Comparison of ENCODE assay signal across 12 cellular contexts in the genomic region with DNA sequence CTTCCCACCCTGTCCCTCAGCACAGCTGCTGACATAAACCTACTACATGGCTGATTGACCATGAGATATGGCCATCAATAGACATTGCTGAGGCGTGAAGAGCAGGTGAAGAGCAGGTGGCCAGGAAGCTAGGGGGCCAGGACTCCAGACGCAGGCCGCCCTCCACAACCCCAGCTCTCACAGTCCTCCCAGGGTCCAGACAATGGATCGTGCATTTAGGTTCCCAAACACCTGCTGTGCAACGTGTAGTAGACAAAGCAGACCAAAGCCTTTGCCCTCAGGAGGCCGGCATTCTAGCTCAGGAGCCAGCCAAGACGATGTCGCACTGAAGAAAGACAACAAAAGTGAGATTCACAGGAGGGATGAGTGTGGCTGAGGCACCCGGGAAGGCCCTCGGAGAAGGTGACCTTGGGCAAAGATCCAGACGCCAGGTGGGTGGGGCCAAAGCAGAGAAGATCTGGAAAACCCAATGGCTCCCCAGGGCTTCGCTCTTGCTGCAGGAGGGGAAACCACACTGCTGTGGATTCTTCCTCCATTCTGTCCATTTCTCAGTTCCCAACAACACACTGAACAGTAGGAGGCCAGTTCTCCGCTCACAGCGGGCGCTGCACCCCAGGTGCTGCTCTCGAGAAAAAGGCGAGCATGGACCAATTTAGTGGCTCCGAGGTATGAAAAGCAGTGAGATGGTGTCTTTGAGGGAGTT. TPM values are rescaled to one million over a fixed set of nuclear protein-coding genes. Genes with fewer than 3 reads are reported as not detected.
DNase-seq lines count a peak whose midpoint lies in the region; ATAC-seq and TF ChIP-seq lines count a peak whose summit lies in the region.
"Had no signal": no experiment of that assay in that cellular context is flagged by ENCODE, and none has a peak within 500 bp of the region (broad histone marks: within the 10 kb centered on the region; RNA-seq: fewer than 3 reads in every experiment).

No MANE protein-coding gene starts in this region.

- H2AK5ac ChIP-seq in neuronal stem cell (ENCODE audit: low read depth, low read length) = no peak overlapping the region

- peaks cover 0 to 2% of the 10 kb centered on the region in 2 donors for H3K9me3 ChIP-seq in neuronal stem cell (replicated peaks in 1 of 2; ENCODE audit: control insufficient read depth in 2 of 2, insufficient read depth in 1 of 2, low read depth in 1 of 2, low read length in 2 of 2)
- H3K9me3 ChIP-seq: right atrium auricular region, uterus had no signal

- H3K9ac ChIP-seq in neuronal stem cell (ENCODE audit: low read depth, low read length, poor library complexity) = no peak overlapping the region

- H3K23ac ChIP-seq in neuronal stem cell (ENCODE audit: low read depth, low read length, poor library complexity) = no peak overlapping the region

- BruUV-seq in MCF 10A (replicated peaks; lab: Mats Ljungman, UMichigan) = no TSS peak

- ATAC-seq in GM23338 (peak; percentile 28), HG03139 (IDR thresholded peaks at IDR 0.05; ENCODE audit: unreplicated experiment) (no peak), HG03342 (IDR thresholded peaks at IDR 0.05; ENCODE audit: unreplicated experiment) (no peak)

- POLR2A ChIA-PET in MCF 10A (lab: Yijun Ruan, JAX) = no interaction called here

- no peaks in the 10 kb centered on the region for H3K9me2 ChIP-seq in GM23338 (ENCODE audit: insufficient read depth)

- H3K4me3 Mint-ChIP-seq in GM23338 = no peak overlapping the region
- H3K4me3 Mint-ChIP-seq in activated T-helper 2 cell treated with anti-CD3 and anti-CD28 coated beads, Interferon-gamma antibody, Interleukin-2, Interleukin-4, amounts not matched to agents 10 μg/mL and 5 μg/mL and 100 μg/mL, durations not matched to agents 14 hours and 24 hours and 36 hours (ENCODE audit: low read depth) = no peak overlapping the region
- H3K4me3 Mint-ChIP-seq in MCF 10A (ENCODE audit: unreplicated experiment) = no peak overlapping the region

- H3K79me2 ChIP-seq in GM23338 (replicated peaks; ENCODE audit: insufficient read depth) = no peaks in the 10 kb centered on the region

- no peaks in the 10 kb centered on the region for H3K9me3 Mint-ChIP-seq in GM23338
- no peaks in the 10 kb centered on the region for H3K9me3 Mint-ChIP-seq in activated T-helper 2 cell treated with anti-CD3 and anti-CD28 coated beads, Interferon-gamma antibody, Interleukin-2, Interleukin-4, amounts not matched to agents 10 μg/mL and 5 μg/mL and 100 μg/mL, durations not matched to agents 14 hours and 24 hours and 36 hours
- H3K9me3 Mint-ChIP-seq in MCF 10A (ENCODE audit: unreplicated experiment) = no peaks in the 10 kb centered on the region

- peaks cover 13% of the 10 kb centered on the region; the same call in 2 of the 3 replicates for H3K4me1 Mint-ChIP-seq in GM23338
- peaks cover 36% of the 10 kb centered on the region for H3K4me1 Mint-ChIP-seq in activated T-helper 2 cell treated with anti-CD3 and anti-CD28 coated beads, Interferon-gamma antibody, Interleukin-2, Interleukin-4, amounts not matched to agents 10 μg/mL and 5 μg/mL and 100 μg/mL, durations not matched to agents 14 hours and 24 hours and 36 hours (ENCODE audit: low read depth)
- H3K4me1 Mint-ChIP-seq in MCF 10A (ENCODE audit: insufficient read depth, unreplicated experiment) = peaks cover 4% of the 10 kb centered on the region

- H3K27me3 ChIP-seq in GM06990 (replicated peaks; ENCODE audit: control insufficient read depth, insufficient read depth, low read length) (no peaks in the 10 kb centered on the region), GM23338 (ENCODE audit: insufficient read depth) (no peaks in the 10 kb centered on the region), neuronal stem cell (ENCODE audit: control insufficient read depth in 3 of 3, insufficient read depth in 3 of 3, low read depth in 1 of 3, low read length in 3 of 3) (peaks cover 0 to 43% (median 4%) of the 10 kb centered on the region in 3 experiments)
- H3K27me3 ChIP-seq: right atrium auricular region, uterus had no signal

- H3K27ac ChIP-seq in GM23338 (ENCODE audit: low read depth) (no peak overlapping the region), neuronal stem cell (replicated peaks; ENCODE audit: low read length) (no peak overlapping the region)
- H3K27ac ChIP-seq: right atrium auricular region, RWPE1, uterus had no signal

- H2BK15ac ChIP-seq in neuronal stem cell (ENCODE audit: low read length) = no peak overlapping the region

- H4K8ac ChIP-seq in neuronal stem cell (ENCODE audit: low read depth, low read length) = no peak overlapping the region

- H3K4me3 ChIP-seq in GM06990 (replicated peaks; ENCODE audit: low read depth, low read length) (no peak overlapping the region), GM23338 (no peak overlapping the region), neuronal stem cell (ENCODE audit: low read length in 2 of 2) (no peak overlapping the region)
- H3K4me3 ChIP-seq: right atrium auricular region, uterus had no signal

- peaks cover 15% of the 10 kb centered on the region for H3K36me3 ChIP-seq in GM06990 (ENCODE audit: control insufficient read depth, insufficient read depth, low read length)
- H3K36me3 ChIP-seq in GM23338 (ENCODE audit: insufficient read depth) = no peaks in the 10 kb centered on the region
- H3K36me3 ChIP-seq in neuronal stem cell (replicated peaks in 1 of 2; ENCODE audit: control insufficient read depth in 2 of 2, insufficient read depth in 2 of 2, low read length in 2 of 2) = no peaks in the 10 kb centered on the region
- H3K36me3 ChIP-seq: right atrium auricular region, uterus had no signal

- H3K4me1 ChIP-seq in GM23338 (ENCODE audit: insufficient read depth) (no peaks in the 10 kb centered on the region), neuronal stem cell (ENCODE audit: control insufficient read depth in 2 of 2, insufficient read depth in 1 of 2, low read depth in 1 of 2, low read length in 2 of 2) (no peaks in the 10 kb centered on the region)
- H3K4me1 ChIP-seq: right atrium auricular region, uterus had no signal

- TF ChIP-seq CTCF in GM06990 (IDR thresholded peaks at IDR 0.05; ENCODE audit: insufficient read depth, low read length, poor library complexity, severe bottlenecking) (no peak), GM23338 (conservative IDR thresholded peaks at IDR 0.05; ENCODE audit: low read depth in 2 of 2) (no peak), MCF 10A (IDR thresholded peaks at IDR 0.05; ENCODE audit: unreplicated experiment) (no peak)

- CTCF ChIA-PET in MCF 10A (lab: Yijun Ruan, JAX) = interaction anchor here (0.5 to 1.4 kb wide), 4 partner anchors 119 to 205 kb away, joined by 3 to 7 read pairs (median 4); no protein-coding TSS in a partner anchor

- no peak overlapping the region for H2BK12ac ChIP-seq in neuronal stem cell (ENCODE audit: low read length)

- peaks cover 23% of the 10 kb centered on the region for H3K27me3 Mint-ChIP-seq in GM23338 (ENCODE audit: insufficient read depth, low read depth, poor library complexity)
- no peaks in the 10 kb centered on the region for H3K27me3 Mint-ChIP-seq in activated T-helper 2 cell treated with anti-CD3 and anti-CD28 coated beads, Interferon-gamma antibody, Interleukin-2, Interleukin-4, amounts not matched to agents 10 μg/mL and 5 μg/mL and 100 μg/mL, durations not matched to agents 14 hours and 24 hours and 36 hours (ENCODE audit: low read depth)
- peaks cover 22% of the 10 kb centered on the region for H3K27me3 Mint-ChIP-seq in MCF 10A (ENCODE audit: insufficient read depth, unreplicated experiment)

- H4K91ac ChIP-seq in neuronal stem cell (ENCODE audit: low read depth, low read length, poor library complexity) = no peak overlapping the region

- H3K79me1 ChIP-seq in neuronal stem cell (ENCODE audit: low read depth, low read length) = no peaks in the 10 kb centered on the region

- no peaks in the 10 kb centered on the region for H3K36me3 Mint-ChIP-seq in GM23338 (ENCODE audit: low read depth)
- H3K36me3 Mint-ChIP-seq in activated T-helper 2 cell treated with anti-CD3 and anti-CD28 coated beads, Interferon-gamma antibody, Interleukin-2, Interleukin-4, amounts not matched to agents 10 μg/mL and 5 μg/mL and 100 μg/mL, durations not matched to agents 14 hours and 24 hours and 36 hours (ENCODE audit: low read depth) = no peaks in the 10 kb centered on the region
- H3K36me3 Mint-ChIP-seq in MCF 10A (ENCODE audit: insufficient read depth, unreplicated experiment) = no peaks in the 10 kb centered on the region

- H3K27ac Mint-ChIP-seq in GM23338 (no peak overlapping the region), MCF 10A (ENCODE audit: low read depth, unreplicated experiment) (no peak overlapping the region)
- peak overlapping the region; percentile 57 for H3K27ac Mint-ChIP-seq in activated T-helper 2 cell treated with anti-CD3 and anti-CD28 coated beads, Interferon-gamma antibody, Interleukin-2, Interleukin-4, amounts not matched to agents 10 μg/mL and 5 μg/mL and 100 μg/mL, durations not matched to agents 14 hours and 24 hours and 36 hours

- peak; percentile 65 for DNase-seq in GM06990 (ENCODE audit: extremely low read depth, insufficient read length)
- peak; percentile 34 for DNase-seq in GM23338 (ENCODE audit: low spot score)
- DNase-seq in activated T-helper 2 cell treated with anti-CD3 and anti-CD28 coated beads, Interferon-gamma antibody, Interleukin-2, Interleukin-4, amounts not matched to agents 10 μg/mL and 5 μg/mL and 100 μg/mL, durations not matched to agents 14 hours and 24 hours and 36 hours (ENCODE audit: low spot score) = no peak
- no peak for DNase-seq in neuronal stem cell (ENCODE audit: low spot score)
- no peak for DNase-seq in MCF 10A (ENCODE audit: unreplicated experiment)
- DNase-seq in GF-D8 (lab: John Stamatoyannopoulos, UW) = no peak
- DNase-seq: mesendoderm, uterus had no signal

- H3K14ac ChIP-seq in neuronal stem cell (ENCODE audit: low read length) = no peak overlapping the region

- no peak overlapping the region for H3K4me2 ChIP-seq in GM23338
- H3K4me2 ChIP-seq in neuronal stem cell (ENCODE audit: insufficient read depth, low read length, poor library complexity, severe bottlenecking) = no peak overlapping the region

- intact Hi-C loops in activated T-helper 2 cell treated with anti-CD3 and anti-CD28 coated beads, Interferon-gamma antibody, Interleukin-2, Interleukin-4, amounts not matched to agents 10 μg/mL and 5 μg/mL and 100 μg/mL, durations not matched to agents 14 hours and 24 hours and 36 hours (cut with micrococcal nuclease) = loop anchor here (5.0 kb wide), 2 partner anchors 82 to 192 kb away; a partner anchor contains a TSS
- intact Hi-C loops in MCF 10A (cut with micrococcal nuclease) = no loop called here

- no peak overlapping the region for H3K18ac ChIP-seq in neuronal stem cell (ENCODE audit: low read length)

- H3F3A ChIP-seq in GM23338 (replicated peaks; ENCODE audit: low read depth) = no peaks in the 10 kb centered on the region

- H2BK120ac ChIP-seq in neuronal stem cell (ENCODE audit: low read depth, low read length) = no peak overlapping the region

- H2AFZ ChIP-seq in GM23338 (no peak overlapping the region), neuronal stem cell (ENCODE audit: low read length) (no peak overlapping the region)

- no peaks in the 10 kb centered on the region for H4K20me1 ChIP-seq in GM23338 (replicated peaks; ENCODE audit: insufficient read depth)

- WGBS in neuronal stem cell (ENCODE audit: extremely low coverage in 2 of 2, insufficient read length in 2 of 2, insufficient replicate concordance in 1 of 2), 2 donors = no CpG with 5 or more reads among the region's 18 CpGs

- H3K4ac ChIP-seq in neuronal stem cell (ENCODE audit: low read length) = no peak overlapping the region

- H2BK5ac ChIP-seq in neuronal stem cell (ENCODE audit: low read length) = peak overlapping the region; percentile 11

RNA-seq across cellular contexts. Expression of a gene that starts 1.4 kb away (rescaled TPM):
- not detected in 2 replicates for total RNA-seq in GM23338 (2014; rRNA removed; shearing (Covaris generic))
- polyA plus RNA-seq in GM23338 (2016; fragmentation: Nextera tagmentation; extraction: Ambion mirVana) = not detected in 2 replicates
- 0.09 and 0.21 TPM in 2 replicates for total RNA-seq in activated T-helper 2 cell treated with anti-CD3 and anti-CD28 coated beads, Interferon-gamma antibody, Interleukin-2, Interleukin-4, amounts not matched to agents 10 μg/mL and 5 μg/mL and 100 μg/mL, durations not matched to agents 14 hours and 24 hours and 36 hours
- not detected for polyA plus RNA-seq in neuronal stem cell (2013, experiment 1 of 2)
- not detected for polyA plus RNA-seq in neuronal stem cell (2013, experiment 2 of 2)
- not detected in 2 replicates for total RNA-seq in MCF 10A (2022)
- total RNA-seq: right atrium auricular region had no signal

RNA-seq across cellular contexts. Expression of a gene that starts 9.2 kb away (rescaled TPM):
- 0.35 TPM in 1 of 2 replicates, not detected in the other for total RNA-seq in GM23338 (2014; rRNA removed; shearing (Covaris generic))
- not detected in 2 replicates for polyA plus RNA-seq in GM23338 (2016; fragmentation: Nextera tagmentation; extraction: Ambion mirVana)
- 0.92 and 1.2 TPM in 2 replicates for total RNA-seq in activated T-helper 2 cell treated with anti-CD3 and anti-CD28 coated beads, Interferon-gamma antibody, Interleukin-2, Interleukin-4, amounts not matched to agents 10 μg/mL and 5 μg/mL and 100 μg/mL, durations not matched to agents 14 hours and 24 hours and 36 hours
- polyA plus RNA-seq in neuronal stem cell (2013, experiment 1 of 2) = not detected
- not detected for polyA plus RNA-seq in neuronal stem cell (2013, experiment 2 of 2)
- not detected in 2 replicates for total RNA-seq in MCF 10A (2022)
- total RNA-seq: right atrium auricular region, uterus had no signal

RNA-seq across cellular contexts. Expression of a gene that starts 20.1 kb away (rescaled TPM):
- 0.10 and 0.12 TPM in 2 replicates for total RNA-seq in GM23338 (2014; rRNA removed; shearing (Covaris generic))
- 0.32 and 0.66 TPM in 2 replicates for polyA plus RNA-seq in GM23338 (2016; fragmentation: Nextera tagmentation; extraction: Ambion mirVana)
- 4.0 and 5.5 TPM in 2 replicates for total RNA-seq in activated T-helper 2 cell treated with anti-CD3 and anti-CD28 coated beads, Interferon-gamma antibody, Interleukin-2, Interleukin-4, amounts not matched to agents 10 μg/mL and 5 μg/mL and 100 μg/mL, durations not matched to agents 14 hours and 24 hours and 36 hours
- not detected for polyA plus RNA-seq in neuronal stem cell (2013, experiment 1 of 2)
- polyA plus RNA-seq in neuronal stem cell (2013, experiment 2 of 2) = 0.04 TPM
- total RNA-seq in MCF 10A (2022) = 0.56 and 1.7 TPM in 2 replicates

RNA-seq across cellular contexts. Expression of a gene that starts 21.8 kb away (rescaled TPM):
- total RNA-seq in GM23338 (2014; rRNA removed; shearing (Covaris generic)) = not detected in 2 replicates
- not detected in 2 replicates for polyA plus RNA-seq in GM23338 (2016; fragmentation: Nextera tagmentation; extraction: Ambion mirVana)
- 0.18 and 0.51 TPM in 2 replicates for total RNA-seq in activated T-helper 2 cell treated with anti-CD3 and anti-CD28 coated beads, Interferon-gamma antibody, Interleukin-2, Interleukin-4, amounts not matched to agents 10 μg/mL and 5 μg/mL and 100 μg/mL, durations not matched to agents 14 hours and 24 hours and 36 hours
- not detected for polyA plus RNA-seq in neuronal stem cell (2013, experiment 1 of 2)
- polyA plus RNA-seq in neuronal stem cell (2013, experiment 2 of 2) = not detected
- total RNA-seq in MCF 10A (2022) = not detected in 2 replicates
- total RNA-seq: right atrium auricular region, uterus had no signal

RNA-seq across cellular contexts. Expression of a gene that starts 57.1 kb away (rescaled TPM):
- total RNA-seq in GM23338 (2014; rRNA removed; shearing (Covaris generic)) = 1.3 and 1.8 TPM in 2 replicates
- 0.61 and 0.85 TPM in 2 replicates for polyA plus RNA-seq in GM23338 (2016; fragmentation: Nextera tagmentation; extraction: Ambion mirVana)
- total RNA-seq in activated T-helper 2 cell treated with anti-CD3 and anti-CD28 coated beads, Interferon-gamma antibody, Interleukin-2, Interleukin-4, amounts not matched to agents 10 μg/mL and 5 μg/mL and 100 μg/mL, durations not matched to agents 14 hours and 24 hours and 36 hours = 0.32 and 0.37 TPM in 2 replicates
- not detected for polyA plus RNA-seq in neuronal stem cell (2013, experiment 1 of 2)
- polyA plus RNA-seq in neuronal stem cell (2013, experiment 2 of 2) = not detected
- not detected in 2 replicates for total RNA-seq in MCF 10A (2022)
- total RNA-seq: right atrium auricular region had no signal

Comparison
In these comparisons a context has a peak if more than half of its experiments do, and no peak if none do; other contexts are left out.
1. DNase-seq: peak in GM06990 (single experiment) and GM23338 (single experiment); none in activated T-helper 2 cell treated with anti-CD3 and anti-CD28 coated beads, Interferon-gamma antibody, Interleukin-2, Interleukin-4, amounts not matched to agents 10 μg/mL and 5 μg/mL and 100 μg/mL, durations not matched to agents 14 hours and 24 hours and 36 hours (single experiment), neuronal stem cell (single experiment), MCF 10A (single experiment) and GF-D8 (single experiment).